31 cellular contexts compared by ENCODE assay signal in genomic region chr19:54324071-54324470, GRCh38. TPM values are rescaled to one million over a fixed set of nuclear protein-coding genes. Genes with fewer than 3 reads are reported as not detected.
"Had no signal": no experiment of that assay in that cellular context is flagged by ENCODE, and none has a peak within 500 bp of the region (broad histone marks: within the 10 kb centered on the region; RNA-seq: fewer than 3 reads in every experiment).

No MANE protein-coding gene starts in this region.

- H3K4me1 ChIP-seq: right atrium auricular region, right lobe of liver, stomach, testis, thyroid gland, transverse colon, vagina had no signal

- FAIRE-seq: islet of Langerhans had no signal

- H3K9me3 ChIP-seq: left lung, lower lobe of right lung, ovary, right atrium auricular region, right lobe of liver, stomach, testis, thyroid gland, transverse colon, upper lobe of left lung, vagina had no signal

- H3K27me3 ChIP-seq: right atrium auricular region, right lobe of liver, testis, thyroid gland, upper lobe of left lung, vagina had no signal

- H3K4me2 ChIP-seq: smooth muscle cell had no signal

- H3K4me3 ChIP-seq: left lung, lower lobe of right lung, ovary, right atrium auricular region, right lobe of liver, smooth muscle cell, stomach, testis, thyroid gland, transverse colon, upper lobe of left lung, vagina had no signal

- H3K9me3 Mint-ChIP-seq: immature natural killer cell; naive thymus-derived CD8-positive, alpha-beta T cell had no signal

- H3K36me3 Mint-ChIP-seq: immature natural killer cell; naive thymus-derived CD8-positive, alpha-beta T cell had no signal

- H3K27ac Mint-ChIP-seq: immature natural killer cell; nephron; progenitor cell of endocrine pancreas; stimulated activated memory B cell treated with anti-CD40 and anti-IgM and Interleukin-4, amounts not matched to agents 10 μg/mL and 1 μg/mL and 100 μg/mL, for 72 hours had no signal

- H3K4me3 Mint-ChIP-seq: immature natural killer cell; naive thymus-derived CD8-positive, alpha-beta T cell; nephron; stimulated activated memory B cell treated with anti-CD40 and anti-IgM and Interleukin-4, amounts not matched to agents 10 μg/mL and 1 μg/mL and 100 μg/mL, for 72 hours had no signal

- H3K36me3 ChIP-seq: left lung, lower lobe of right lung, ovary, right atrium auricular region, right lobe of liver, stomach, thyroid gland, transverse colon, upper lobe of left lung, vagina had no signal

- ATAC-seq: left colon; left lung; lower lobe of right lung; naive thymus-derived CD8-positive, alpha-beta T cell; right lobe of liver; stimulated activated memory B cell treated with anti-CD40 and anti-IgM and Interleukin-4, amounts not matched to agents 10 μg/mL and 1 μg/mL and 100 μg/mL, for 72 hours had no signal

- H3K27ac ChIP-seq: left lung, lower lobe of right lung, ovary, right atrium auricular region, right lobe of liver, stomach, testis, thyroid gland, transverse colon, upper lobe of left lung, vagina had no signal

- H3K27me3 Mint-ChIP-seq: stimulated activated memory B cell treated with anti-CD40 and anti-IgM and Interleukin-4, amounts not matched to agents 10 μg/mL and 1 μg/mL and 100 μg/mL, for 72 hours had no signal

- H3K4me1 Mint-ChIP-seq: immature natural killer cell, nephron had no signal

- DNase-seq: hypothalamus; immature natural killer cell; kidney; left colon; left lung; lower lobe of right lung; mammary epithelial cell; mesenchymal stem cell; naive thymus-derived CD8-positive, alpha-beta T cell; ovary; right lobe of liver; stimulated activated CD4-positive, alpha-beta T cell treated with anti-CD3 and anti-CD28 coated beads, Interleukin-1b, Interleukin-23, amount 100 ng/mL, for 48 hours; stimulated activated CD4-positive, alpha-beta T cell treated with anti-CD3 and anti-CD28 coated beads, Interleukin-2, amount 100 ng/mL, for 48 hours; stimulated activated CD4-positive, alpha-beta T cell treated with anti-CD3 and anti-CD28 coated beads, Interleukin-4, amount 100 ng/mL, for 4 hours; stimulated activated CD8-positive, alpha-beta memory T cell treated with anti-CD3 and anti-CD28 coated beads, Interleukin-4, amount 100 ng/mL, for 48 hours; stimulated activated naive CD4-positive, alpha-beta T cell treated with Interleukin-2 at 50 U/mL for 16 hours; stomach; testis; thyroid gland; transverse colon; upper lobe of left lung had no signal

RNA-seq across cellular contexts. Expression of gene LILRA5, which starts 11.1 kb away (rescaled TPM):
- total RNA-seq: mammary epithelial cell; naive thymus-derived CD8-positive, alpha-beta T cell; progenitor cell of endocrine pancreas; pulmonary artery endothelial cell; renal cortical epithelial cell; smooth muscle cell had no signal
- polyA plus RNA-seq: mammary epithelial cell, smooth muscle cell had no signal

RNA-seq across cellular contexts. Expression of gene LILRA4, which starts 14.9 kb away (rescaled TPM):
- total RNA-seq: left colon, mammary epithelial cell, progenitor cell of endocrine pancreas, pulmonary artery endothelial cell, renal cortical epithelial cell, right atrium auricular region, smooth muscle cell, stomach, thyroid gland, urinary bladder, vagina had no signal
- polyA plus RNA-seq: mammary epithelial cell; naive thymus-derived CD8-positive, alpha-beta T cell; smooth muscle cell; stomach; urinary bladder had no signal

RNA-seq across cellular contexts. Expression of gene LAIR1, which starts 40.7 kb away (rescaled TPM):
- total RNA-seq: mammary epithelial cell, progenitor cell of endocrine pancreas, pulmonary artery endothelial cell, renal cortical epithelial cell, smooth muscle cell had no signal
- polyA plus RNA-seq: mammary epithelial cell, smooth muscle cell had no signal

RNA-seq across cellular contexts. Expression of gene LILRB2, which starts 43.2 kb away (rescaled TPM):
- total RNA-seq: mammary epithelial cell, progenitor cell of endocrine pancreas, pulmonary artery endothelial cell, renal cortical epithelial cell, smooth muscle cell had no signal
- polyA plus RNA-seq: mammary epithelial cell; naive thymus-derived CD8-positive, alpha-beta T cell; smooth muscle cell had no signal
